In genomic region chr17:17812211-17813054, GRCh38 we compare ENCODE assay signal across 8 cellular contexts. TPM values are rescaled to one million over a fixed set of nuclear protein-coding genes. Genes with fewer than 3 reads are reported as not detected.
DNase-seq lines count a peak whose midpoint lies in the region; TF ChIP-seq lines count a peak whose summit lies in the region.

No MANE protein-coding gene starts in this region.

- no peak overlapping the region for H3K4me3 Mint-ChIP-seq in activated CD4-positive, alpha-beta T cell treated with anti-CD3 and anti-CD28 coated beads, Interleukin-2, amount 10 ng/mL, durations not matched to agents 24 days and 14 days

- TF ChIP-seq POLR2A in lower leg skin (IDR thresholded peaks at IDR 0.05) = no peak

- intact Hi-C loops in activated CD4-positive, alpha-beta T cell treated with anti-CD3 and anti-CD28 coated beads, Interleukin-2, amount 10 ng/mL, durations not matched to agents 24 days and 14 days (cut with micrococcal nuclease) = loop anchor here (1.0 kb wide), 1 partner anchor 48 kb away; no protein-coding TSS in a partner anchor
- intact Hi-C loops in lower leg skin (cut with DNase I; ENCODE audit: low total_unique reads) = no loop called here

- no peaks in the 10 kb centered on the region for H3K27me3 Mint-ChIP-seq in activated CD4-positive, alpha-beta T cell treated with anti-CD3 and anti-CD28 coated beads, Interleukin-2, amount 10 ng/mL, durations not matched to agents 24 days and 14 days

- H3K36me3 Mint-ChIP-seq in activated CD4-positive, alpha-beta T cell treated with anti-CD3 and anti-CD28 coated beads, Interleukin-2, amount 10 ng/mL, durations not matched to agents 24 days and 14 days (ENCODE audit: low read depth) = peaks cover 47% of the 10 kb centered on the region

- 51 to 59% methylated on average over 45 to 56 of the region's 59 CpGs for WGBS in lower leg skin, 2 donors

- TF ChIP-seq CTCF in lower leg skin (IDR thresholded peaks at IDR 0.05) = peak in 2 of 3 donors; percentile 35 to 98

- no peaks in the 10 kb centered on the region for H3K9me3 Mint-ChIP-seq in activated CD4-positive, alpha-beta T cell treated with anti-CD3 and anti-CD28 coated beads, Interleukin-2, amount 10 ng/mL, durations not matched to agents 24 days and 14 days

- H3K27ac ChIP-seq in cingulate gyrus (ENCODE audit: low read depth, low read length) = peak overlapping the region; percentile 54

- peaks cover 8% of the 10 kb centered on the region for H3K4me1 Mint-ChIP-seq in activated CD4-positive, alpha-beta T cell treated with anti-CD3 and anti-CD28 coated beads, Interleukin-2, amount 10 ng/mL, durations not matched to agents 24 days and 14 days

- H3K4me3 ChIP-seq in lower leg skin (ENCODE audit: low read depth, poor library complexity, severe bottlenecking) = no peak overlapping the region

- DNase-seq in ELF-1 (ENCODE audit: low read depth, low spot score) (peak; percentile 91), HuH-7.5 (ENCODE audit: low spot score) (peak; percentile 92), lower leg skin (ENCODE audit: low spot score in 2 of 2) (peak; percentile 56 to 96), NCI-H1048 (lab: John Stamatoyannopoulos, UW) (no peak), DMS79 treated with DMSO at 0.1 percent for 48 hours (lab: John Stamatoyannopoulos, UW) (no peak)
- peak; percentile 90 for DNase-seq in activated CD4-positive, alpha-beta T cell treated with anti-CD3 and anti-CD28 coated beads, Interleukin-2, amount 10 ng/mL, durations not matched to agents 24 days and 14 days
- DNase-seq in stimulated activated CD8-positive, alpha-beta memory T cell treated with anti-CD3 and anti-CD28 coated beads, Interleukin-12 subunit alpha, Interleukin-12 subunit beta, amount 100 ng/mL, for 4 hours (ENCODE audit: low read depth) = peak; percentile 51

- no peak overlapping the region for H3K27ac Mint-ChIP-seq in activated CD4-positive, alpha-beta T cell treated with anti-CD3 and anti-CD28 coated beads, Interleukin-2, amount 10 ng/mL, durations not matched to agents 24 days and 14 days

RNA-seq across cellular contexts. Expression of gene SREBF1, which starts 24.4 kb away (rescaled TPM):
- total RNA-seq in activated CD4-positive, alpha-beta T cell treated with anti-CD3 and anti-CD28 coated beads, Interleukin-2, amount 10 ng/mL, durations not matched to agents 24 days and 14 days = 154 and 171 TPM in 2 replicates
- total RNA-seq in lower leg skin = 100 to 1,000 TPM in 2 of 4 donors, 10 to 100 TPM in 2; 54.3 to 146 (median 102) TPM

Comparison
In these comparisons a context has a peak if more than half of its experiments do, and no peak if none do; other contexts are left out.
1. DNase-seq: peak in ELF-1 (single experiment), HuH-7.5 (single experiment), activated CD4-positive, alpha-beta T cell treated with anti-CD3 and anti-CD28 coated beads, Interleukin-2, amount 10 ng/mL, durations not matched to agents 24 days and 14 days (single experiment), lower leg skin (2 of 2) and stimulated activated CD8-positive, alpha-beta memory T cell treated with anti-CD3 and anti-CD28 coated beads, Interleukin-12 subunit alpha, Interleukin-12 subunit beta, amount 100 ng/mL, for 4 hours (single experiment); none in NCI-H1048 (single experiment) and DMS79 treated with DMSO at 0.1 percent for 48 hours (single experiment).